In the genomic region with DNA sequence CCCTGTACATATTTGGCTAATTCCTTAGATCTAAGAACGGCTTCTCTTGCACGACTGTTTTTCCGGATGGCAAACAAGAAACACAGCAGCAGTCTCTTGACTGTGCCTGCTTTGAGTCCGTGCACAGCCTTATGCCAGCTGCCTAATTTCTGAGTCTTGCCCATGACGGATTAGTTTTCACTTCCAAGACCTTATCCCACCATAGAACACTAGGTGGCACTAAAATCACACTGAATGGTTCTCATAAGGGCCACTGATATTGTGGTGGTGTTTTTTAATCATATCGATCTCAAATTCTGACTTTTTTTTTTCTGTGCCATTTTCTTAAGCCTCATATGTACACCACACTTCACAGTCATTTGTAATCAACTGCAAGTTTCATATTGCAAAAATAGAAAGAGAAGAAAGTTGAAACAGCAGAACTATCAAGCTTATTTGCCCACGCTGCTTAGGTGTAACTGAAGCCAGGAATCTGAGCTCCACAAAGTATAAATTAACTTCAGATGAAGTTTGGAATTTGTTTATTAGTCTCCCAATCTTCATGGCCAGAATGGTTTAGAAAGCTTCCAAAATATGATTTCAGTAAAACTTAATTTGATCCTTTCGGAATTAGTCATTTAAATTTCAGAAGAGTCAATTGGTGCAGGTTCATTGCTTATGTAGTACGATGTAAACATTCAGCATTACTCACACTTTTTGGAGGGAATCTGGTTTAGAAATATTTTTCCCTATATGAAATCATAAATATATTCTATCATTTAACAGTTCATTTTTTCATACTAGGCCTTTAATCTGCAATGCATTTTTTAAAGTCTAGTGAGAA, we compare ENCODE assay signal across 9 cellular contexts. TPM values are rescaled to one million over a fixed set of nuclear protein-coding genes. Genes with fewer than 3 reads are reported as not detected.
DNase-seq lines count a peak whose midpoint lies in the region; ATAC-seq, FAIRE-seq and TF ChIP-seq lines count a peak whose summit lies in the region.
"Had no signal": no experiment of that assay in that cellular context is flagged by ENCODE, and none has a peak within 500 bp of the region (broad histone marks: within the 10 kb centered on the region; RNA-seq: fewer than 3 reads in every experiment).

No MANE protein-coding gene starts in this region.

- H3K9ac ChIP-seq in keratinocyte (ENCODE audit: control insufficient read depth, extremely low read depth, insufficient read depth, low read length) = no peak overlapping the region

- FAIRE-seq in keratinocyte (lab: Jason Lieb, UNC) = peak; percentile 49

- H3K36me3 Mint-ChIP-seq in activated naive CD4-positive, alpha-beta T cell treated with anti-CD3 and anti-CD28 coated beads, Interleukin-2, amount 10 ng/mL, durations not matched to agents 7 days and 5 days = no peaks in the 10 kb centered on the region
- H3K36me3 Mint-ChIP-seq in stimulated activated naive B cell treated with anti-CD40 and anti-IgM and Interleukin-4, amounts not matched to agents 10 μg/mL and 1 μg/mL and 100 μg/mL, for 72 hours = no peaks in the 10 kb centered on the region
- H3K36me3 Mint-ChIP-seq: natural killer cell treated with Interleukin-12 subunit alpha and Interleukin-12 subunit beta and Interleukin-15 and Interleukin-18, amount 100 ng/mL, for 72 hours had no signal

- CTCF ChIA-PET in activated naive CD4-positive, alpha-beta T cell treated with anti-CD3 and anti-CD28 coated beads, Interleukin-2, amount 10 ng/mL, durations not matched to agents 7 days and 5 days (lab: Charles Lee) = interaction anchor here (0.6 to 1.5 kb wide), 7 partner anchors 9 to 1579 kb away, joined by 3 to 9 read pairs (median 4); no protein-coding TSS in a partner anchor

- no peaks in the 10 kb centered on the region for H3K9me3 Mint-ChIP-seq in activated naive CD4-positive, alpha-beta T cell treated with anti-CD3 and anti-CD28 coated beads, Interleukin-2, amount 10 ng/mL, durations not matched to agents 7 days and 5 days
- H3K9me3 Mint-ChIP-seq in stimulated activated naive B cell treated with anti-CD40 and anti-IgM and Interleukin-4, amounts not matched to agents 10 μg/mL and 1 μg/mL and 100 μg/mL, for 72 hours = no peaks in the 10 kb centered on the region
- H3K9me3 Mint-ChIP-seq: natural killer cell treated with Interleukin-12 subunit alpha and Interleukin-12 subunit beta and Interleukin-15 and Interleukin-18, amount 100 ng/mL, for 72 hours had no signal

- ATAC-seq in GM21423 (IDR thresholded peaks at IDR 0.05; ENCODE audit: unreplicated experiment) = peak; percentile 97
- peak; percentile 96 for ATAC-seq in HG03558 (IDR thresholded peaks at IDR 0.05; ENCODE audit: extremely low read depth, unreplicated experiment)
- ATAC-seq in stimulated activated naive B cell treated with anti-CD40 and anti-IgM and Interleukin-4, amounts not matched to agents 10 μg/mL and 1 μg/mL and 100 μg/mL, for 72 hours (replicated peaks) = peak; percentile 81 to 82

- H2AFZ ChIP-seq in keratinocyte (ENCODE audit: control insufficient read depth, low read length) = no peak overlapping the region

- TF ChIP-seq CTCF in keratinocyte (optimal IDR thresholded peaks at IDR 0.05 in 1 of 3, IDR thresholded peaks at IDR 0.05 in 1 of 3, conservative IDR thresholded peaks at IDR 0.05 in 1 of 3; ENCODE audit: extremely low read depth in 1 of 3, insufficient read depth in 2 of 3, low read length in 3 of 3) = peak; percentile 60 to 78 (median 68)

- no peaks in the 10 kb centered on the region for H4K20me1 ChIP-seq in keratinocyte (ENCODE audit: control insufficient read depth, extremely low read depth, insufficient read depth, low read length)

- H3K4me1 ChIP-seq in keratinocyte (ENCODE audit: control insufficient read depth, extremely low read depth, insufficient read depth, low read length) = no peaks in the 10 kb centered on the region

- DNase-seq in activated naive CD4-positive, alpha-beta T cell treated with anti-CD3 and anti-CD28 coated beads, Interleukin-2, amount 10 ng/mL, durations not matched to agents 7 days and 5 days = peak; percentile 20
- no peak for DNase-seq in activated naive CD4-positive, alpha-beta T cell treated with anti-CD3 and anti-CD28 coated beads, Interleukin-2, amount 50 U/mL, for 16 hours
- DNase-seq in NCI-H774 (lab: John Stamatoyannopoulos, UW) = peak; percentile 56
- peak; percentile 43 for DNase-seq in brain pericyte (ENCODE audit: low read depth, low spot score)
- DNase-seq in keratinocyte (ENCODE audit: low read depth, low spot score) = peak; percentile 7
- peak; percentile 10 for DNase-seq in stimulated activated naive B cell treated with anti-CD40 and anti-IgM and Interleukin-4, amounts not matched to agents 10 μg/mL and 1 μg/mL and 100 μg/mL, for 72 hours

- no peak overlapping the region for H3K4me3 ChIP-seq in keratinocyte (ENCODE audit: control insufficient read depth in 2 of 3, extremely low read depth in 1 of 3, insufficient read depth in 2 of 3, low read depth in 1 of 3, low read length in 3 of 3)

- no peaks in the 10 kb centered on the region for H3K36me3 ChIP-seq in keratinocyte (ENCODE audit: control insufficient read depth in 2 of 2, extremely low read depth in 1 of 2, insufficient read depth in 2 of 2, low read length in 2 of 2)

- H3K4me2 ChIP-seq in keratinocyte (ENCODE audit: control insufficient read depth, extremely low read depth, insufficient read depth, low read depth, low read length) = no peak overlapping the region

- H3K27me3 ChIP-seq in keratinocyte (ENCODE audit: control insufficient read depth, extremely low read depth, insufficient read depth, low read length) = no peaks in the 10 kb centered on the region

- dilution Hi-C loops in keratinocyte (cut with MboI; ENCODE audit: extremely low pct_ligation_motif_present, low sequenced_read_pairs) = no loop called here

- H3K27ac ChIP-seq in keratinocyte (ENCODE audit: control insufficient read depth, insufficient read depth, low read length) = no peak overlapping the region

- H3K9me3 ChIP-seq in keratinocyte (ENCODE audit: control insufficient read depth, low read depth, low read length) = no peaks in the 10 kb centered on the region

- H3K27me3 Mint-ChIP-seq in activated naive CD4-positive, alpha-beta T cell treated with anti-CD3 and anti-CD28 coated beads, Interleukin-2, amount 10 ng/mL, durations not matched to agents 7 days and 5 days = peaks cover 3% of the 10 kb centered on the region
- H3K27me3 Mint-ChIP-seq in stimulated activated naive B cell treated with anti-CD40 and anti-IgM and Interleukin-4, amounts not matched to agents 10 μg/mL and 1 μg/mL and 100 μg/mL, for 72 hours = peaks cover 5 to 19% of the 10 kb centered on the region in 2 donors
- H3K27me3 Mint-ChIP-seq: natural killer cell treated with Interleukin-12 subunit alpha and Interleukin-12 subunit beta and Interleukin-15 and Interleukin-18, amount 100 ng/mL, for 72 hours had no signal

- H3K9me1 ChIP-seq in keratinocyte (ENCODE audit: control insufficient read depth, extremely low read depth, insufficient read depth, low read length) = no peaks in the 10 kb centered on the region

- H3K4me1 Mint-ChIP-seq in activated naive CD4-positive, alpha-beta T cell treated with anti-CD3 and anti-CD28 coated beads, Interleukin-2, amount 10 ng/mL, durations not matched to agents 7 days and 5 days = no peaks in the 10 kb centered on the region
- peaks cover 5% of the 10 kb centered on the region in 2 donors for H3K4me1 Mint-ChIP-seq in stimulated activated naive B cell treated with anti-CD40 and anti-IgM and Interleukin-4, amounts not matched to agents 10 μg/mL and 1 μg/mL and 100 μg/mL, for 72 hours

- no peaks in the 10 kb centered on the region for H3K79me2 ChIP-seq in keratinocyte (ENCODE audit: control insufficient read depth, insufficient read depth, low read length)

- H3K4me3 Mint-ChIP-seq in activated naive CD4-positive, alpha-beta T cell treated with anti-CD3 and anti-CD28 coated beads, Interleukin-2, amount 10 ng/mL, durations not matched to agents 7 days and 5 days = no peak overlapping the region
- H3K4me3 Mint-ChIP-seq in stimulated activated naive B cell treated with anti-CD40 and anti-IgM and Interleukin-4, amounts not matched to agents 10 μg/mL and 1 μg/mL and 100 μg/mL, for 72 hours = no peak overlapping the region
- H3K4me3 Mint-ChIP-seq: natural killer cell treated with Interleukin-12 subunit alpha and Interleukin-12 subunit beta and Interleukin-15 and Interleukin-18, amount 100 ng/mL, for 72 hours had no signal

- no peak overlapping the region for H3K27ac Mint-ChIP-seq in activated naive CD4-positive, alpha-beta T cell treated with anti-CD3 and anti-CD28 coated beads, Interleukin-2, amount 10 ng/mL, durations not matched to agents 7 days and 5 days
- peak overlapping the region; percentile 7 for H3K27ac Mint-ChIP-seq in stimulated activated naive B cell treated with anti-CD40 and anti-IgM and Interleukin-4, amounts not matched to agents 10 μg/mL and 1 μg/mL and 100 μg/mL, for 72 hours
- H3K27ac Mint-ChIP-seq: natural killer cell treated with Interleukin-12 subunit alpha and Interleukin-12 subunit beta and Interleukin-15 and Interleukin-18, amount 100 ng/mL, for 72 hours had no signal

RNA-seq across cellular contexts. Expression of a gene that starts 45.5 kb away (rescaled TPM):
- polyA plus RNA-seq in keratinocyte = not detected in 3 replicates
- polyA plus RNA-seq in keratinocyte (2011; ENCODE audit: low read depth) = not detected
- 0.01 TPM in 1 of 2 replicates, not detected in the other for polyA plus RNA-seq in keratinocyte (2011; cell fraction: cytosol; rRNA removed)
- not detected in 2 replicates for polyA plus RNA-seq in keratinocyte (2011; cell fraction: nucleus; rRNA removed)
- not detected in 2 replicates for polyA plus RNA-seq in keratinocyte (2012; ENCODE audit: low replicate concordance)
- polyA minus RNA-seq in keratinocyte = not detected in 3 replicates
- not detected for polyA minus RNA-seq in keratinocyte (2011; cell fraction: cytosol; rRNA and poly(A)+ RNA removed)
- polyA minus RNA-seq in keratinocyte (2011; cell fraction: nucleus; rRNA and poly(A)+ RNA removed) = not detected in 2 replicates
